ENCODE assay signal across 18 cellular contexts in genomic region chr22:17633998-17634323, GRCh38. TPM values are rescaled to one million over a fixed set of nuclear protein-coding genes. Genes with fewer than 3 reads are reported as not detected.
A peak's percentile ranks its signal among the peaks of the same experiment; 100 is the strongest.
DNase-seq lines count a peak whose midpoint lies in the region; ATAC-seq, FAIRE-seq and TF ChIP-seq lines count a peak whose summit lies in the region.
"Had no signal": no experiment of that assay in that cellular context is flagged by ENCODE, and none has a peak within 500 bp of the region (broad histone marks: within the 10 kb centered on the region; RNA-seq: fewer than 3 reads in every experiment).

No MANE protein-coding gene starts in this region.

- H3K79me2 ChIP-seq in KMS-11 (ENCODE audit: insufficient read depth, low read depth) (peaks cover 9% of the 10 kb centered on the region; the same call in 1 of the 2 replicates), parathyroid adenoma (no peaks in the 10 kb centered on the region)

- no peak for DNase-seq in A549 (ENCODE audit: low read depth in 1 of 2, low spot score in 1 of 2)
- DNase-seq in ascending aorta (ENCODE audit: low spot score in 2 of 2) = no peak
- no peak for DNase-seq in COLO829 (ENCODE audit: low spot score)
- DNase-seq in heart left ventricle = no peak
- DNase-seq in activated CD8-positive, alpha-beta T cell treated with anti-CD3 and anti-CD28 coated beads, Interleukin-2, amount 10 ng/mL, durations not matched to agents 7 days and 5 days = no peak
- DNase-seq: activated CD4-positive, alpha-beta T cell treated with anti-CD3 and anti-CD28 coated beads, Interleukin-2, amount 10 ng/mL, durations not matched to agents 24 days and 14 days; activated naive CD4-positive, alpha-beta T cell treated with Interleukin-2 at 50 U/mL for 16 hours; activated T-cell treated with anti-CD3 and anti-CD28 coated beads for 4 hours; colonic mucosa; NCI-H1436 treated with DMSO at 0.1 percent for 48 hours; stimulated activated CD4-positive, alpha-beta T cell treated with anti-CD3 and anti-CD28 coated beads, Interleukin-4, amount 100 ng/mL, for 1 hour had no signal

- peaks cover 25% of the 10 kb centered on the region for H3K4me1 ChIP-seq in A549
- peaks cover 47% of the 10 kb centered on the region for H3K4me1 ChIP-seq in KMS-11 (ENCODE audit: low read depth, poor library complexity, severe bottlenecking)
- H3K4me1 ChIP-seq in parathyroid adenoma = peaks cover 15% of the 10 kb centered on the region
- H3K4me1 ChIP-seq in ascending aorta = peaks cover 5 to 6% of the 10 kb centered on the region in 2 donors
- H3K4me1 ChIP-seq in heart left ventricle = peaks cover 0 to 16% (median 9%) of the 10 kb centered on the region in 12 donors
- H3K4me1 ChIP-seq: colonic mucosa had no signal

- no peak for TF ChIP-seq RAD21 in A549 (conservative IDR thresholded peaks at IDR 0.05 in 1 of 2, IDR thresholded peaks at IDR 0.05 in 1 of 2)

- no peak for FAIRE-seq in A549 (lab: Jason Lieb, UNC)
- FAIRE-seq: endothelial cell of umbilical vein, frontal cortex, HTR-8/SVneo had no signal

- no peak overlapping the region for H3K4me3 Mint-ChIP-seq in dendritic cell treated with granulocyte-macrophage colony-stimulating factor and Interleukin-4, amounts not matched to agents 40 ng/mL and 50 ng/mL, for 4 days
- no peak overlapping the region for H3K4me3 Mint-ChIP-seq in activated CD8-positive, alpha-beta T cell treated with anti-CD3 and anti-CD28 coated beads, Interleukin-2, amount 10 ng/mL, durations not matched to agents 7 days and 5 days
- H3K4me3 Mint-ChIP-seq: activated CD4-positive, alpha-beta T cell treated with anti-CD3 and anti-CD28 coated beads, Interleukin-2, amount 10 ng/mL, durations not matched to agents 24 days and 14 days; CD14-positive monocyte had no signal

- ATAC-seq in A549 (no peak), heart left ventricle (no peak)
- ATAC-seq in activated CD8-positive, alpha-beta T cell treated with anti-CD3 and anti-CD28 coated beads, Interleukin-2, amount 10 ng/mL, durations not matched to agents 7 days and 5 days = no peak

- intact Hi-C loops in dendritic cell treated with granulocyte-macrophage colony-stimulating factor and Interleukin-4, amounts not matched to agents 40 ng/mL and 50 ng/mL, for 4 days (cut with micrococcal nuclease) = no loop called here
- intact Hi-C loops in ascending aorta (cut with DNase I) = no loop called here
- intact Hi-C loops in heart left ventricle (cut with DNase I) = loop anchor here in 1 of 10 donors (10.0 kb wide), 1 partner anchor 69 kb away; the partner anchor contains the start of gene SLC25A18

- H3K27me3 Mint-ChIP-seq in dendritic cell treated with granulocyte-macrophage colony-stimulating factor and Interleukin-4, amounts not matched to agents 40 ng/mL and 50 ng/mL, for 4 days = no peaks in the 10 kb centered on the region
- H3K27me3 Mint-ChIP-seq in activated CD8-positive, alpha-beta T cell treated with anti-CD3 and anti-CD28 coated beads, Interleukin-2, amount 10 ng/mL, durations not matched to agents 7 days and 5 days (ENCODE audit: low read depth) = no peaks in the 10 kb centered on the region
- H3K27me3 Mint-ChIP-seq: activated CD4-positive, alpha-beta T cell treated with anti-CD3 and anti-CD28 coated beads, Interleukin-2, amount 10 ng/mL, durations not matched to agents 24 days and 14 days had no signal

- H3K4me2 ChIP-seq in A549 (peak overlapping the region; percentile 52), KMS-11 (peak overlapping the region; percentile 41; the same call in 1 of the 2 replicates), parathyroid adenoma (ENCODE audit: low read length) (peak overlapping the region; percentile 62)

- TF ChIP-seq POLR2A in A549 (IDR thresholded peaks at IDR 0.05; ENCODE audit: low read length) (no peak), heart left ventricle (IDR thresholded peaks at IDR 0.05) (no peak)

- H3K27me3 ChIP-seq in KMS-11 (ENCODE audit: insufficient read depth, low read depth) (no peaks in the 10 kb centered on the region), parathyroid adenoma (ENCODE audit: control insufficient read depth, insufficient read depth, low read length) (no peaks in the 10 kb centered on the region), ascending aorta (no peaks in the 10 kb centered on the region), heart left ventricle (no peaks in the 10 kb centered on the region)
- H3K27me3 ChIP-seq: colonic mucosa had no signal

- no peak overlapping the region for H3K4me3 ChIP-seq in A549
- no peak overlapping the region for H3K4me3 ChIP-seq in KMS-11 (IDR thresholded peaks at IDR 0.05; ENCODE audit: insufficient read depth, low read depth, low read length)
- peak overlapping the region; percentile 27 for H3K4me3 ChIP-seq in parathyroid adenoma (ENCODE audit: low read depth, low read length)
- no peak overlapping the region for H3K4me3 ChIP-seq in ascending aorta
- no peak overlapping the region for H3K4me3 ChIP-seq in heart left ventricle
- H3K4me3 ChIP-seq: colonic mucosa had no signal

- H3K4me1 Mint-ChIP-seq in dendritic cell treated with granulocyte-macrophage colony-stimulating factor and Interleukin-4, amounts not matched to agents 40 ng/mL and 50 ng/mL, for 4 days (ENCODE audit: low read depth) = peaks cover 20% of the 10 kb centered on the region
- peaks cover 19% of the 10 kb centered on the region for H3K4me1 Mint-ChIP-seq in activated CD8-positive, alpha-beta T cell treated with anti-CD3 and anti-CD28 coated beads, Interleukin-2, amount 10 ng/mL, durations not matched to agents 7 days and 5 days (ENCODE audit: low read depth)

- CTCF ChIA-PET in A549 (lab: Yijun Ruan, JAX) = interaction anchor here (1.3 kb wide), 1 partner anchor 75 kb away, joined by 3 read pairs; no protein-coding TSS in a partner anchor
- CTCF ChIA-PET in activated CD8-positive, alpha-beta T cell treated with anti-CD3 and anti-CD28 coated beads, Interleukin-2, amount 10 ng/mL, durations not matched to agents 7 days and 5 days (lab: Charles Lee) = no interaction called here

- H3K27ac ChIP-seq in A549 (peak overlapping the region; percentile 78 to 84), KMS-11 (peak overlapping the region; percentile 88), parathyroid adenoma (peak overlapping the region; percentile 92), ascending aorta (no peak overlapping the region), heart left ventricle (no peak overlapping the region)
- H3K27ac ChIP-seq: colonic mucosa had no signal

- H3K36me3 ChIP-seq in KMS-11 (ENCODE audit: insufficient read depth) = no peaks in the 10 kb centered on the region
- no peaks in the 10 kb centered on the region for H3K36me3 ChIP-seq in parathyroid adenoma (ENCODE audit: control insufficient read depth, insufficient read depth, low read length)
- no peaks in the 10 kb centered on the region for H3K36me3 ChIP-seq in ascending aorta
- no peaks in the 10 kb centered on the region for H3K36me3 ChIP-seq in heart left ventricle
- H3K36me3 ChIP-seq: colonic mucosa had no signal

- H4K20me1 ChIP-seq in KMS-11 (ENCODE audit: insufficient read depth) = no peaks in the 10 kb centered on the region

- H3K9me3 ChIP-seq in A549 (no peaks in the 10 kb centered on the region), parathyroid adenoma (ENCODE audit: control insufficient read depth, low read length) (no peaks in the 10 kb centered on the region), ascending aorta (no peaks in the 10 kb centered on the region), heart left ventricle (no peaks in the 10 kb centered on the region)
- H3K9me3 ChIP-seq: colonic mucosa had no signal

- peak overlapping the region; percentile 35; the same call in 1 of the 2 replicates for H3K9ac ChIP-seq in KMS-11
- no peak overlapping the region for H3K9ac ChIP-seq in parathyroid adenoma

- POLR2A ChIA-PET in A549 (lab: Yijun Ruan, JAX) = no interaction called here
- POLR2A ChIA-PET in activated CD8-positive, alpha-beta T cell treated with anti-CD3 and anti-CD28 coated beads, Interleukin-2, amount 10 ng/mL, durations not matched to agents 7 days and 5 days (lab: Charles Lee) = no interaction called here

- peak overlapping the region; percentile 6 for H3K27ac Mint-ChIP-seq in dendritic cell treated with granulocyte-macrophage colony-stimulating factor and Interleukin-4, amounts not matched to agents 40 ng/mL and 50 ng/mL, for 4 days
- no peak overlapping the region for H3K27ac Mint-ChIP-seq in activated CD8-positive, alpha-beta T cell treated with anti-CD3 and anti-CD28 coated beads, Interleukin-2, amount 10 ng/mL, durations not matched to agents 7 days and 5 days
- H3K27ac Mint-ChIP-seq: activated CD4-positive, alpha-beta T cell treated with anti-CD3 and anti-CD28 coated beads, Interleukin-2, amount 10 ng/mL, durations not matched to agents 24 days and 14 days had no signal

- no peaks in the 10 kb centered on the region for H3K9me3 Mint-ChIP-seq in dendritic cell treated with granulocyte-macrophage colony-stimulating factor and Interleukin-4, amounts not matched to agents 40 ng/mL and 50 ng/mL, for 4 days
- no peaks in the 10 kb centered on the region for H3K9me3 Mint-ChIP-seq in activated CD8-positive, alpha-beta T cell treated with anti-CD3 and anti-CD28 coated beads, Interleukin-2, amount 10 ng/mL, durations not matched to agents 7 days and 5 days (ENCODE audit: insufficient read depth)
- H3K9me3 Mint-ChIP-seq: activated CD4-positive, alpha-beta T cell treated with anti-CD3 and anti-CD28 coated beads, Interleukin-2, amount 10 ng/mL, durations not matched to agents 24 days and 14 days; CD14-positive monocyte had no signal

- WGBS in A549 (ENCODE audit: missing lambda C conversion rate) = 90% methylated on average over 3 of the region's 3 CpGs
- 85 to 92% (median 89%) methylated on average over 3 of the region's 3 CpGs for WGBS in heart left ventricle, 4 donors

- H2AFZ ChIP-seq in KMS-11 (ENCODE audit: low read depth) (peak overlapping the region; percentile 38; the same call in 1 of the 2 replicates), parathyroid adenoma (peak overlapping the region; percentile 56)

- TF ChIP-seq CTCF in A549 (IDR thresholded peaks at IDR 0.05) (no peak), KMS-11 (conservative IDR thresholded peaks at IDR 0.05; ENCODE audit: low read depth, low read length) (no peak), parathyroid adenoma (IDR thresholded peaks at IDR 0.05) (no peak), ascending aorta (IDR thresholded peaks at IDR 0.05) (no peak), heart left ventricle (IDR thresholded peaks at IDR 0.05) (no peak)

- no peak for TF ChIP-seq EP300 in A549 (IDR thresholded peaks at IDR 0.05)

- peaks cover 11% of the 10 kb centered on the region for H3K36me3 Mint-ChIP-seq in dendritic cell treated with granulocyte-macrophage colony-stimulating factor and Interleukin-4, amounts not matched to agents 40 ng/mL and 50 ng/mL, for 4 days (ENCODE audit: low read depth)
- H3K36me3 Mint-ChIP-seq in activated CD8-positive, alpha-beta T cell treated with anti-CD3 and anti-CD28 coated beads, Interleukin-2, amount 10 ng/mL, durations not matched to agents 7 days and 5 days (ENCODE audit: low read depth) = no peaks in the 10 kb centered on the region
- H3K36me3 Mint-ChIP-seq: CD14-positive monocyte had no signal

RNA-seq across cellular contexts. Expression of gene BCL2L13, which starts 4.6 kb away (rescaled TPM):
- 44.9 and 46.4 TPM in 2 replicates for polyA plus RNA-seq in A549 (2011; rRNA removed)
- polyA plus RNA-seq in A549 (2012; cell fraction: cytosol; rRNA removed) = 22.6 and 28.3 TPM in 2 replicates
- polyA plus RNA-seq in A549 (2012; cell fraction: nucleus; rRNA removed) = 13.3 and 17.2 TPM in 2 replicates
- polyA plus RNA-seq in A549 (2017; fragmentation: RNase III; extraction: RNeasy Plus Mini Kit Qiagen cat#74134 plus additional on column Dnase treatment) = 32.9 to 38.3 TPM (median 36.9 TPM) in 3 replicates
- polyA minus RNA-seq in A549 (2011; rRNA and poly(A)+ RNA removed) = 40.7 and 49.3 TPM in 2 replicates
- total RNA-seq in ascending aorta = 4.6 TPM
- 100 to 1,000 TPM in 2 of 9 donors, 10 to 100 TPM in 7; 81.9 to 187 (median 89.7) TPM for total RNA-seq in heart left ventricle
- polyA plus RNA-seq in heart left ventricle = 10 to 100 TPM; 46.3 to 73.5 TPM
- 10 to 100 TPM; 26.0 to 27.0 TPM for total RNA-seq in activated CD8-positive, alpha-beta T cell treated with anti-CD3 and anti-CD28 coated beads, Interleukin-2, amount 10 ng/mL, durations not matched to agents 7 days and 5 days

RNA-seq across cellular contexts. Expression of gene ATP6V1E1, which starts 5.4 kb away (rescaled TPM):
- 112 and 119 TPM in 2 replicates for polyA plus RNA-seq in A549 (2011; rRNA removed)
- polyA plus RNA-seq in A549 (2012; cell fraction: cytosol; rRNA removed) = 55.6 and 60.1 TPM in 2 replicates
- 26.2 and 49.3 TPM in 2 replicates for polyA plus RNA-seq in A549 (2012; cell fraction: nucleus; rRNA removed)
- polyA plus RNA-seq in A549 (2017; fragmentation: RNase III; extraction: RNeasy Plus Mini Kit Qiagen cat#74134 plus additional on column Dnase treatment) = 116 to 123 TPM (median 121 TPM) in 3 replicates
- polyA minus RNA-seq in A549 (2011; rRNA and poly(A)+ RNA removed) = 38.9 and 39.2 TPM in 2 replicates
- total RNA-seq in ascending aorta = 94.6 TPM
- 100 to 1,000 TPM; 188 to 293 (median 222) TPM for total RNA-seq in heart left ventricle
- polyA plus RNA-seq in heart left ventricle = 100 to 1,000 TPM; 126 to 333 TPM
- 10 to 100 TPM; 86.2 to 88.8 TPM for total RNA-seq in activated CD8-positive, alpha-beta T cell treated with anti-CD3 and anti-CD28 coated beads, Interleukin-2, amount 10 ng/mL, durations not matched to agents 7 days and 5 days

Comparison
In these comparisons a context has a peak if more than half of its experiments do, and no peak if none do; other contexts are left out.
1. H3K27ac ChIP-seq: peak in A549 (2 of 2), KMS-11 (single experiment) and parathyroid adenoma (single experiment); none in ascending aorta (0 of 2) and heart left ventricle (0 of 12).
2. Peak in every context shown above with its lines, with median percentiles within 50 percentile points of each other: H3K4me2 ChIP-seq.